Comparison of ENCODE assay signal across 8 cellular contexts in the genomic region with DNA sequence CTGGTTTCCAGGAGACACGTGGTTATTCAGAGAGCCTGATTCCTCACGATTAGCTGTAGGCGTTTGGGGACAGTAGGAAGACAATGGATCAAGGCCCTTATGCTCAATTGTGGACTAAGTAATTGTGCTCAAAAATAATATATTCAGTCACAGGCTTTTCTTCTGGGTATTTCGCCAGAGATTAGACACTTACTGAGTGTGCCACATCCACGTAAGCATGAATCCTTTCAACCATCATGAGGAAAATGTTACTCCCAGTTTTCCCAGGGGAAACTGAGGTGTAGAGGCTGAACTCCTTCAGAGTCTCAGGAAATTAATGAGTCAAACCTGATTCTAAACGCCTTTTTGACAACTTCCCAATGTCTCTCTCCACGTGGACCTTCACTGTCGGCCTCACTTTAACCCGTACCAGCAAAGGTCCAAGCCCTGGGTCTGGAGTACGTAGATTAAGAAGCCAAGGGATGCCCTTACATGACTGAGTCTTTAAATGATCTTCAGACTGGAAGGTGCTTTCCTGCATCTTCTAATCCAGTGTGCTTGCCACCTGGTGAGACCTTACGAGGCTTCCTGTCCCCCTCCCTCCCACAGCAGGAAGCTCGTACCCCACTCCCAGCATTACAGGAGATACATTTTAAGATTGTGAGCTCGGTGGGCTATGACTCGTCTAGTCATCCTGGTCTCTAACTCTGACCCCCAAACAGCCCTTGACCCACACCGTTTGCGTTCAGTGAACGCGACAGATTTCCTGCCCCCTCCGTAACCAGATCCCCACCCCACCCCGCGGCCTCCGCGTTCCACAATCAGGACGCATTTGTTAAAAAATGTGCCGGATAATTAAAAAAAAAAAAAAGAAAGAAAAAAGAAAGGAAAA. TPM values are rescaled to one million over a fixed set of nuclear protein-coding genes. Genes with fewer than 3 reads are reported as not detected.
DNase-seq lines count a peak whose midpoint lies in the region; ATAC-seq and TF ChIP-seq lines count a peak whose summit lies in the region.

No MANE protein-coding gene starts in this region.

- DNase-seq in GM10266 (ENCODE audit: extremely low spot score): peak; percentile 47
- no peak for DNase-seq in NT2/D1 (ENCODE audit: low read depth, low spot score)
- peak; percentile 39 for DNase-seq in activated naive CD8-positive, alpha-beta T cell treated with anti-CD3 and anti-CD28 coated beads for 36 hours
- peak; percentile 53 for DNase-seq in stimulated activated CD4-positive, alpha-beta T cell treated with anti-CD3 and anti-CD28 coated beads, Interleukin-15, amount 100 ng/mL, for 24 hours
- no peak for DNase-seq in SW480 (ENCODE audit: low spot score)
- no peak for DNase-seq in NOMO-1 (lab: John Stamatoyannopoulos, UW; ENCODE audit: unreplicated experiment in 2 of 2)

- peaks cover 14% of the 10 kb centered on the region for H3K27me3 Mint-ChIP-seq in activated naive CD8-positive, alpha-beta T cell treated with anti-CD3 and anti-CD28 coated beads for 36 hours

- H3K36me3 ChIP-seq in NT2/D1 (ENCODE audit: insufficient read depth, insufficient read length, low read length) (peaks cover 39% of the 10 kb centered on the region), iPS-15b (ENCODE audit: control insufficient read depth, insufficient read depth, low read length) (no peaks in the 10 kb centered on the region)

- H3K9me3 Mint-ChIP-seq in activated naive CD8-positive, alpha-beta T cell treated with anti-CD3 and anti-CD28 coated beads for 36 hours: no peaks in the 10 kb centered on the region

- H3K4me1 Mint-ChIP-seq in activated naive CD8-positive, alpha-beta T cell treated with anti-CD3 and anti-CD28 coated beads for 36 hours: peaks cover 44% of the 10 kb centered on the region

- H3K36me3 Mint-ChIP-seq in activated naive CD8-positive, alpha-beta T cell treated with anti-CD3 and anti-CD28 coated beads for 36 hours: peaks cover 52% of the 10 kb centered on the region

- peak overlapping the region; percentile 99 for H3K4me3 ChIP-seq in NT2/D1 (ENCODE audit: insufficient read length, low read depth)
- H3K4me3 ChIP-seq in iPS-15b (ENCODE audit: low read depth, low read length): peak overlapping the region; percentile 98

- no peak for TF ChIP-seq CTCF in GM10266 (IDR thresholded peaks at IDR 0.05; ENCODE audit: control insufficient read depth, insufficient read depth, low read depth, missing control alignments)

- H3K27me3 ChIP-seq in NT2/D1 (ENCODE audit: insufficient read depth, insufficient read length) (no peaks in the 10 kb centered on the region), iPS-15b (ENCODE audit: control insufficient read depth, insufficient read depth, low read length) (peaks cover 6% of the 10 kb centered on the region)

- no peak for ATAC-seq in HG03457 (IDR thresholded peaks at IDR 0.05; ENCODE audit: unreplicated experiment)

- H3K4me1 ChIP-seq in NT2/D1 (ENCODE audit: insufficient read depth, insufficient read length) (peaks cover 8% of the 10 kb centered on the region), iPS-15b (ENCODE audit: control insufficient read depth, insufficient read depth, low read length) (peaks cover 18% of the 10 kb centered on the region)

- H3K27ac Mint-ChIP-seq in activated naive CD8-positive, alpha-beta T cell treated with anti-CD3 and anti-CD28 coated beads for 36 hours: peak overlapping the region; percentile 100

- H3K9ac ChIP-seq in NT2/D1 (ENCODE audit: insufficient read length, low read depth) (peak overlapping the region; percentile 100), iPS-15b (ENCODE audit: low read depth, low read length) (peak overlapping the region; percentile 50)

- H3K9me3 ChIP-seq in NT2/D1 (ENCODE audit: insufficient read depth, low read length) (no peaks in the 10 kb centered on the region), iPS-15b (ENCODE audit: control insufficient read depth, insufficient read depth, low read length) (no peaks in the 10 kb centered on the region)

- H3K4me3 Mint-ChIP-seq in activated naive CD8-positive, alpha-beta T cell treated with anti-CD3 and anti-CD28 coated beads for 36 hours: peak overlapping the region; percentile 100

RNA-seq across cellular contexts. Expression of gene PKM, which starts 1.7 kb away (rescaled TPM):
- total RNA-seq in activated naive CD8-positive, alpha-beta T cell treated with anti-CD3 and anti-CD28 coated beads for 36 hours: 1,000 to 10,000 TPM; 2,301 to 2,323 TPM

RNA-seq across cellular contexts. Expression of gene GRAMD2A, which starts 31.7 kb away (rescaled TPM):
- not detected for total RNA-seq in activated naive CD8-positive, alpha-beta T cell treated with anti-CD3 and anti-CD28 coated beads for 36 hours

RNA-seq across cellular contexts. Expression of gene PARP6, which starts 43.0 kb away (rescaled TPM):
- total RNA-seq in activated naive CD8-positive, alpha-beta T cell treated with anti-CD3 and anti-CD28 coated beads for 36 hours: 10 to 100 TPM; 43.0 to 47.3 TPM

Comparison
In these comparisons a context has a peak if more than half of its experiments do, and no peak if none do; other contexts are left out.
1. DNase-seq: peak in GM10266 (single experiment), activated naive CD8-positive, alpha-beta T cell treated with anti-CD3 and anti-CD28 coated beads for 36 hours (single experiment) and stimulated activated CD4-positive, alpha-beta T cell treated with anti-CD3 and anti-CD28 coated beads, Interleukin-15, amount 100 ng/mL, for 24 hours (single experiment); none in NT2/D1 (single experiment), SW480 (single experiment) and NOMO-1 (0 of 2).